ENCODE assay signal across 1 cellular context in the genomic region with DNA sequence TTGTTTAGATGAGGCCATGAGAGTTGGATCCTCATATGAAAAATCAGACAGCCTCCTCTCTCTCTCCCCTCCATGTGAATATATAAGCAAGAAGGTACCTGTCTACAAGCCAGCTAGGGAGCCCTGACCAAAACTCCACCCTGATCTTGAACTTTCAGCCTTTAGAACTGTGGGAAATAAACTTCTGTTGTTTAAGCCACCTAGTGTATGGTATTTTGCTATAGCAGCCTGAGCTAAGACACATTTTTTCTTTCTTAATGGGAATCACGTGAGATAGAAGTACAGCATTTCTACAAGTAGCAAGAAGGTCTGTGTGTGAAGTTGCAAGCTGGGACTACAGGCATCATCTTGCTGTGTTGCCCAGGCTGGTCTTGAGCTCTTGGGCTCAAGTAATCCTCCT.
TF ChIP-seq lines count a peak whose summit lies in the region.

No MANE protein-coding gene starts in this region.

TF ChIP-seq in SK-N-SH treated with all-trans-retinoic acid at 6 μM for 48 hours, 23 proteins besides CTCF, POLR2A, EP300 and RAD21:
- TF ChIP-seq ISL1 (CRISPR knock-in tag; IDR thresholded peaks at IDR 0.05): no peak
- TF ChIP-seq CSDC2 (CRISPR knock-in tag; IDR thresholded peaks at IDR 0.05): no peak
- no peak for TF ChIP-seq ESRRG (CRISPR knock-in tag; IDR thresholded peaks at IDR 0.05)
- no peak for TF ChIP-seq TCF4 (CRISPR knock-in tag; IDR thresholded peaks at IDR 0.05; ENCODE audit: borderline replicate concordance)
- no peak for TF ChIP-seq GLIS3 (CRISPR knock-in tag; IDR thresholded peaks at IDR 0.05)
- no peak for TF ChIP-seq ZNF8 (CRISPR knock-in tag; IDR thresholded peaks at IDR 0.05)
- no peak for TF ChIP-seq CSRNP3 (CRISPR knock-in tag; IDR thresholded peaks at IDR 0.05)
- no peak for TF ChIP-seq POU6F1 (CRISPR knock-in tag; IDR thresholded peaks at IDR 0.05; ENCODE audit: borderline replicate concordance, low read depth)
- TF ChIP-seq CREB5 (CRISPR knock-in tag; IDR thresholded peaks at IDR 0.05; ENCODE audit: low read depth): no peak
- no peak for TF ChIP-seq ZNF70 (CRISPR knock-in tag; IDR thresholded peaks at IDR 0.05)
